Comparison of ENCODE assay signal across 18 cellular contexts in the genomic region with DNA sequence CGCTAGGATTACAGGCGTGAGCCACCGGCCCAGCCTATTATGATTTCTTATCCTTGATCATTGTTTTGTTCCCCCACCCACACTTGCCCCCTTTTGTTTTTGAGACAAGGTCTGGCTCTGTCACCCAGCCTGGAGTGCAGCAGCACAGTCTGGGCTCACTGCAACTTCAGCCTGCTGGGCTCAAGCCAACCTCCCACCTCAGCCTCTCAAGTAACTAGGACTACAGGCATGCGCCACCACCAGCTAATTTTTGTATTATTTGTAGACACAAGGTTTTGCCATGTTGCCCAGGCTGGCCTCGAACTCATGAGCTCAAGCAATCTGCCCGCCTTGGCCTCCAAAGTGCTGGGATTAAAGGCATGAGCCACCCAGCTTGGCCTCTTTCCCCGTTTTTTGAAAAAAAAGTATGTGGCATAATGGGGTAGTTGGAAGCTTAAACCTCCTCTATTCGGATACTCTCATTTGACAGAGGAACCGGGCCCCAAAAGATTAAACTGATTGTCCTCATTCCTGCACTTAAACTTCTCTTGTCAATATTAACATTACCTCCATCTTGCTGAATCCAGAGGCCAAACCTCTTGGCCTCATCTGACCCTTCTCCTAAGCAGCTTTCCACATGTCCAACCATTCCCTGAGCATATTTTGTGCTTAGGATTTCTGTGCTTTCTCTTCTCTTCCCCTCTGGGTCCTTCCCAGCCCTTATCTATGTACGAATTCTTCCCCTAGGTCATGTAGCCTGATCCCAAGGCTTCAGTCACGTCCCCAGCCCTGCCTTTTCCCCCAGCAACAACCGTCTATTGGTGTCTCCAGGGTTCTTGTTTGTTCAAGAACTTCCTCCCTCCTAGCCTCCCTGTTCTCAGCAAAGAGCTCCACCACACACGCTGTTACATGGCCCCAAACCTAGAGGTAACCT. TPM values are rescaled to one million over a fixed set of nuclear protein-coding genes. Genes with fewer than 3 reads are reported as not detected.
DNase-seq lines count a peak whose midpoint lies in the region; ATAC-seq and TF ChIP-seq lines count a peak whose summit lies in the region.
"Had no signal": no experiment of that assay in that cellular context is flagged by ENCODE, and none has a peak within 500 bp of the region (broad histone marks: within the 10 kb centered on the region; RNA-seq: fewer than 3 reads in every experiment).

No MANE protein-coding gene starts in this region.

- peak overlapping the region in 9 of 10 donors; percentile 6 to 88 (median 37) for H3K27ac Mint-ChIP-seq in naive thymus-derived CD8-positive, alpha-beta T cell
- H3K27ac Mint-ChIP-seq: activated CD4-positive, alpha-beta T cell treated with anti-CD3 and anti-CD28 coated beads for 36 hours; activated naive CD8-positive, alpha-beta T cell treated with anti-CD3 and anti-CD28 coated beads, Interleukin-2, amount 50 U/mL, for 24 hours; activated T-cell treated with anti-CD3 and anti-CD28 coated beads, Interleukin-2, amount 50 U/mL, for 24 hours; T-helper 1 cell treated with Interleukin-12 subunit alpha and Interleukin-12 subunit beta and Interleukin-4 antibody, amounts not matched to agents 30 μg/mL and 1 μg/mL, for 36 hours had no signal

- no peak for ATAC-seq in naive thymus-derived CD8-positive, alpha-beta T cell
- ATAC-seq in esophagus mucosa (no peak), HG03442 (IDR thresholded peaks at IDR 0.05; ENCODE audit: unreplicated experiment) (no peak)
- ATAC-seq: activated CD4-positive, alpha-beta T cell treated with anti-CD3 and anti-CD28 coated beads for 36 hours; activated naive CD8-positive, alpha-beta T cell treated with anti-CD3 and anti-CD28 coated beads, Interleukin-2, amount 50 U/mL, for 24 hours had no signal

- H3K27ac ChIP-seq in cardiac muscle cell, result peak overlapping the region; percentile 79
- peak overlapping the region; percentile 27 for H3K27ac ChIP-seq in urinary bladder (ENCODE audit: low read depth)
- H3K27ac ChIP-seq: epithelial cell of prostate, neutrophil had no signal

- H3K36me3 ChIP-seq in cardiac muscle cell (no peaks in the 10 kb centered on the region), urinary bladder (ENCODE audit: insufficient read depth) (no peaks in the 10 kb centered on the region)
- H3K36me3 ChIP-seq: MG63, neutrophil had no signal

- no peaks in the 10 kb centered on the region for H3K27me3 Mint-ChIP-seq in naive thymus-derived CD8-positive, alpha-beta T cell
- H3K27me3 Mint-ChIP-seq: activated CD4-positive, alpha-beta T cell treated with anti-CD3 and anti-CD28 coated beads for 36 hours; activated T-cell treated with anti-CD3 and anti-CD28 coated beads, Interleukin-2, amount 50 U/mL, for 24 hours had no signal

- POLR2A ChIA-PET in naive thymus-derived CD8-positive, alpha-beta T cell (lab: Charles Lee), result interaction anchor here (0.8 to 3.2 kb wide), 3 partner anchors 26 to 45 kb away, joined by 3 to 11 read pairs (median 3); no protein-coding TSS in a partner anchor

- no peaks in the 10 kb centered on the region for H3K27me3 ChIP-seq in cardiac muscle cell
- H3K27me3 ChIP-seq: MG63 had no signal

- H3K4me3 ChIP-seq in cardiac muscle cell (no peak overlapping the region), urinary bladder (ENCODE audit: low read depth, low read length) (no peak overlapping the region)
- H3K4me3 ChIP-seq: MG63 had no signal

- peaks cover 0 to 32% (median 4%) of the 10 kb centered on the region in 4 donors for H3K4me1 Mint-ChIP-seq in naive thymus-derived CD8-positive, alpha-beta T cell

- 72% methylated on average over 13 of the region's 13 CpGs for whole genome bisulfite sequencing in urinary bladder

- no peak for TF ChIP-seq CTCF in cardiac muscle cell (IDR thresholded peaks at IDR 0.05; ENCODE audit: low read depth, low read length)

- no peak overlapping the region for H3K4me3 Mint-ChIP-seq in naive thymus-derived CD8-positive, alpha-beta T cell
- H3K4me3 Mint-ChIP-seq: activated CD4-positive, alpha-beta T cell treated with anti-CD3 and anti-CD28 coated beads for 36 hours; activated naive CD8-positive, alpha-beta T cell treated with anti-CD3 and anti-CD28 coated beads, Interleukin-2, amount 50 U/mL, for 24 hours; activated T-cell treated with anti-CD3 and anti-CD28 coated beads, Interleukin-2, amount 50 U/mL, for 24 hours; T-helper 1 cell treated with Interleukin-12 subunit alpha and Interleukin-12 subunit beta and Interleukin-4 antibody, amounts not matched to agents 30 μg/mL and 1 μg/mL, for 36 hours had no signal

- no peaks in the 10 kb centered on the region for H3K36me3 Mint-ChIP-seq in naive thymus-derived CD8-positive, alpha-beta T cell

- no peaks in the 10 kb centered on the region for H3K9me3 ChIP-seq in cardiac muscle cell (ENCODE audit: low read depth)
- H3K9me3 ChIP-seq: MG63, neutrophil had no signal

- peaks cover 0 to 4% (median 0%) of the 10 kb centered on the region in 9 donors for H3K9me3 Mint-ChIP-seq in naive thymus-derived CD8-positive, alpha-beta T cell
- H3K9me3 Mint-ChIP-seq: activated naive CD8-positive, alpha-beta T cell treated with anti-CD3 and anti-CD28 coated beads, Interleukin-2, amount 50 U/mL, for 24 hours; activated T-cell treated with anti-CD3 and anti-CD28 coated beads, Interleukin-2, amount 50 U/mL, for 24 hours; T-helper 1 cell treated with Interleukin-12 subunit alpha and Interleukin-12 subunit beta and Interleukin-4 antibody, amounts not matched to agents 30 μg/mL and 1 μg/mL, for 36 hours had no signal

- H3K4me1 ChIP-seq in cardiac muscle cell (ENCODE audit: low read depth) (peaks cover 9% of the 10 kb centered on the region), urinary bladder (ENCODE audit: insufficient read depth) (no peaks in the 10 kb centered on the region)

- DNase-seq in activated CD8-positive, alpha-beta memory T cell treated with anti-CD3 and anti-CD28 coated beads, Interleukin-2, amount 50 U/mL, for 48 hours, result peak; percentile 37
- no peak for DNase-seq in activated CD8-positive, alpha-beta memory T cell treated with anti-CD3 and anti-CD28 coated beads, Interleukin-2, amount 50 U/mL, for 4 hours
- DNase-seq in cardiac muscle cell (ENCODE audit: low read depth in 1 of 2, low spot score in 1 of 2) (no peak), NCI-H1694 treated with DMSO at 0.1 percent for 48 hours (lab: John Stamatoyannopoulos, UW) (no peak)
- DNase-seq in naive thymus-derived CD8-positive, alpha-beta T cell, result no peak
- DNase-seq: activated CD4-positive, alpha-beta T cell treated with anti-CD3 and anti-CD28 coated beads for 36 hours; activated naive CD8-positive, alpha-beta T cell treated with anti-CD3 and anti-CD28 coated beads, Interleukin-2, amount 50 U/mL, for 24 hours; activated T-cell treated with anti-CD3 and anti-CD28 coated beads, Interleukin-2, amount 50 U/mL, for 24 hours; hypothalamus; MG63; NCI-H2081 treated with DMSO at 0.1 percent for 48 hours; NCI-H526 treated with DMSO at 0.1 percent for 48 hours had no signal

RNA-seq across cellular contexts. Expression of a gene that starts 6.1 kb away (rescaled TPM):
- 356 and 401 TPM in 2 replicates for total RNA-seq in cardiac muscle cell
- polyA plus RNA-seq in cardiac muscle cell, result 375 and 448 TPM in 2 replicates
- total RNA-seq in naive thymus-derived CD8-positive, alpha-beta T cell, result 100 to 1,000 TPM; 202 to 212 TPM
- polyA plus RNA-seq in naive thymus-derived CD8-positive, alpha-beta T cell, result 100 to 1,000 TPM; 127 to 168 (median 143) TPM
- 95.1 TPM for total RNA-seq in urinary bladder
- polyA plus RNA-seq in urinary bladder, result 122 TPM
- 368 TPM for total RNA-seq in esophagus mucosa
